Comparison of ENCODE assay signal across 8 cellular contexts in the genomic region with DNA sequence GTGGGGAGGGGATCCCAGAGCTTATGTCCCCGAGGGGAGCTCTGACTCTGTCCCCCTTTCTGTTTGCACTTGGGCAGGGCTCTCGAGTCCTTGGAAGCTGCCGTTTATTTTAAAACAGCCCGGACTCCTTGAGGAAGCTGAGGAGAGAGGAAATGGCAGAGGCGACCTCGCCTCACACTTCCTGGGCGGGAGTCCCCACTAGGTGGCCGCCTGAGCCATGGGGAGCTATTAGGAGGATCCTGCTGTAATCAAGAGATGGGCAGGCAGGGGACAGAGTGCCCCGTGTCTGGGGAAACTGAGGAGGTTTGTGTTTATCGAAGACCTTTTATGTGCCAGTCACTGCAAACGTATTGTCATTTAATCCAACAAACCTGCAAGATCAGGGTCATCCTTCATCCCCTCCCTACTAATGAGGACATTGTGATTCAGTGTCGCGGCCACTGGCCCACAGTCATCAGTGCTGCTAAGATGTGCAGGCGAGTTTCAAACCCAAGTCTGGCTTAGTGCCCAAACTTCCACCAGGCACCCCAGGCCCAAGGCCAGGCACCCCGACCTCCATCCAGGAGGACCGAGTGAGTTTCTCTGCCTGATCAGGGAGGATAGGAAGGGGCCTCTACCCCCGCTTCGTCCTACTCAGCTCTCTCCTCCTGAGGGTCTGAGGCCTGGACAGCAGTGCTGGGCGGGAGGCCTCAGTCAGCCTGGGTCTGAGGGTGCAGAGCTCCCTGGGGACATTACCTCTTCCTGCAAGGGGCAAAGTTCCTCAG.
DNase-seq lines count a peak whose midpoint lies in the region; ATAC-seq and TF ChIP-seq lines count a peak whose summit lies in the region.

No MANE protein-coding gene starts in this region.

- no peak overlapping the region for H2AFZ ChIP-seq in smooth muscle cell (ENCODE audit: low read depth)

- no peaks in the 10 kb centered on the region for H3K4me1 ChIP-seq in smooth muscle cell (ENCODE audit: low read depth)

- H3K79me2 ChIP-seq in smooth muscle cell (ENCODE audit: low read depth), result no peaks in the 10 kb centered on the region

- H3K36me3 ChIP-seq in smooth muscle cell (ENCODE audit: low read depth), result no peaks in the 10 kb centered on the region

- H3K4me2 ChIP-seq in smooth muscle cell, result no peak overlapping the region

- no peaks in the 10 kb centered on the region for H4K20me1 ChIP-seq in smooth muscle cell (ENCODE audit: low read depth)

- H3K4me3 ChIP-seq in NB4 (ENCODE audit: low read depth, low read length) (no peak overlapping the region), smooth muscle cell (no peak overlapping the region)

- 81% methylated on average over 19 of the region's 19 CpGs for WGBS in smooth muscle cell (ENCODE audit: low lambda C conversion rate)

- no peak for ATAC-seq in esophagus mucosa

- no peaks in the 10 kb centered on the region for H3K27me3 ChIP-seq in smooth muscle cell (ENCODE audit: low read depth)

- H3F3A ChIP-seq in smooth muscle cell (ENCODE audit: low read depth), result no peaks in the 10 kb centered on the region

- no peak overlapping the region for H3K9ac ChIP-seq in smooth muscle cell (ENCODE audit: low read depth)

- TF ChIP-seq POLR2A in NB4 (IDR thresholded peaks at IDR 0.05; ENCODE audit: extremely low read depth, insufficient read length), result no peak

- H3K9me3 ChIP-seq in smooth muscle cell (replicated peaks; ENCODE audit: low read depth), result no peaks in the 10 kb centered on the region

- peak; percentile 10 to 27 for DNase-seq in SHP77 (lab: John Stamatoyannopoulos, UW)
- no peak for DNase-seq in SHP77 treated with DMSO at 0.1 percent for 48 hours (lab: John Stamatoyannopoulos, UW)
- DNase-seq in NB4 (ENCODE audit: low read depth), result peak; percentile 40
- peak; percentile 14 for DNase-seq in foreskin melanocyte
- DNase-seq in smooth muscle cell (lab: John Stamatoyannopoulos, UW; ENCODE audit: unreplicated experiment), result no peak
- DNase-seq in dedifferentiated amniotic fluid mesenchymal stem cell (ENCODE audit: extremely low spot score), result no peak
- DNase-seq in NCI-H748 treated with DMSO at 0.1 percent for 48 hours (lab: John Stamatoyannopoulos, UW), result no peak

- TF ChIP-seq CTCF in NB4 (IDR thresholded peaks at IDR 0.05; ENCODE audit: low read depth, low read length), result peak; percentile 40
- TF ChIP-seq CTCF in smooth muscle cell (IDR thresholded peaks at IDR 0.05; ENCODE audit: borderline replicate concordance, insufficient read depth, poor library complexity, severe bottlenecking), result peak; percentile 31

- H3K27ac ChIP-seq in smooth muscle cell (ENCODE audit: low read depth), result no peak overlapping the region

Comparison
In these comparisons a context has a peak if more than half of its experiments do, and no peak if none do; other contexts are left out.
1. DNase-seq: peak in SHP77 (2 of 2), NB4 (single experiment) and foreskin melanocyte (single experiment); none in SHP77 treated with DMSO at 0.1 percent for 48 hours (single experiment), smooth muscle cell (single experiment), dedifferentiated amniotic fluid mesenchymal stem cell (single experiment) and NCI-H748 treated with DMSO at 0.1 percent for 48 hours (single experiment).